ENCODE assay signal across 8 cellular contexts in the genomic region with DNA sequence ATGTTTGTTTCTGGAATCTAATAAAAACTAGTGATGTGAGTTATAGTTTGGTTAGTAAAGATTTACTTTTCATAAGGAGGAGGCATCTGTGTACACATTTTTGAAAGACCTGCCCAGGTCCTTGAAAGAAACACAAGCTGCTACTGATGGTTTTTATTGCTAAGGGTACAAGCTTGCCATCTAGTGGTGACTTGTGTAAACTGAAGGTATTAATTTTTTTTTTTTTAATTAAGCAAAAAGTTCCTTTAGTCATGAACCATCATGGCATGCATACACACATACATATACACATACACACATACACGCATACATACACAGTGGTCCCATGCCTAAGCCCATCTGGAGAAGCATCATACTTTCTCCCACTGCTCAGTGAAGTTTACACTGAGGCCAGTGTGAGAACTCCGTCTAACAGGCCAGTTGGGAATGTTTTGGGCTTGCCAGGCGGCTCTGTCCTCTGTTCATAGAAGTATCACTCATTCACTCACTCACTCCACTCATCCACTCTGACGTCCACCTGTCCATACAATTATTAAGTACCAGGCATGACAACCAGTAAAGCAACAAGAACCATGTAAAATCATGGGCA.
A peak's percentile ranks its signal among the peaks of the same experiment; 100 is the strongest.
DNase-seq lines count a peak whose midpoint lies in the region; ATAC-seq, FAIRE-seq and TF ChIP-seq lines count a peak whose summit lies in the region.

No MANE protein-coding gene starts in this region.

- intact Hi-C loops in kidney (cut with DNase I) = no loop called here

- H3K9ac ChIP-seq in kidney (ENCODE audit: low read length in 2 of 2) = no peak overlapping the region

- DNase-seq in NCI-H510A treated with DMSO at 0.1 percent for 48 hours (lab: John Stamatoyannopoulos, UW) = peak; percentile 35
- no peak for DNase-seq in NCI-H510A (lab: John Stamatoyannopoulos, UW)
- DNase-seq in NCI-H2029 treated with DMSO at 0.1 percent for 48 hours (lab: John Stamatoyannopoulos, UW) = peak; percentile 16
- peak; percentile 24 for DNase-seq in astrocyte of the cerebellum (ENCODE audit: low read depth)
- no peak for DNase-seq in kidney
- no peak for DNase-seq in UCSD-AML1 (lab: John Stamatoyannopoulos, UW; ENCODE audit: unreplicated experiment)
- no peak for DNase-seq in amygdala (lab: John Stamatoyannopoulos, UW)

- in situ Hi-C loops in astrocyte of the cerebellum (cut with HindIII; ENCODE audit: low sequenced_read_pairs) = no loop called here

- no peaks in the 10 kb centered on the region for H3K9me3 ChIP-seq in kidney (ENCODE audit: control insufficient read depth in 1 of 2, low read length in 2 of 2)

- FAIRE-seq in kidney (lab: Jason Lieb, UNC) = peak; percentile 78

- TF ChIP-seq CTCF in astrocyte of the cerebellum (IDR thresholded peaks at IDR 0.05; ENCODE audit: low read depth, low read length, missing control alignments) (peak; percentile 68), kidney (IDR thresholded peaks at IDR 0.05; ENCODE audit: borderline replicate concordance, extremely low read depth, insufficient read depth) (peak; percentile 43)

- H3K4me3 ChIP-seq in astrocyte of the cerebellum (ENCODE audit: low read depth, low read length) (no peak overlapping the region), kidney (ENCODE audit: low read length in 2 of 2) (no peak overlapping the region)

- no peak for ATAC-seq in GM18517 (IDR thresholded peaks at IDR 0.05; ENCODE audit: unreplicated experiment)

- no peak overlapping the region for H3K27ac ChIP-seq in kidney (ENCODE audit: low read depth in 2 of 2, low read length in 2 of 2)

- no peaks in the 10 kb centered on the region for H3K4me1 ChIP-seq in kidney (ENCODE audit: control insufficient read depth in 1 of 2, insufficient read depth in 1 of 2, low read depth in 1 of 2, low read length in 2 of 2)

- H3K36me3 ChIP-seq in kidney (ENCODE audit: control insufficient read depth in 1 of 2, insufficient read depth in 2 of 2, low read length in 2 of 2) = no peaks in the 10 kb centered on the region

Comparison
In these comparisons a context has a peak if more than half of its experiments do, and no peak if none do; other contexts are left out.
1. DNase-seq: peak in NCI-H510A treated with DMSO at 0.1 percent for 48 hours (single experiment), NCI-H2029 treated with DMSO at 0.1 percent for 48 hours (single experiment) and astrocyte of the cerebellum (single experiment); none in NCI-H510A (single experiment), kidney (single experiment), UCSD-AML1 (single experiment) and amygdala (0 of 56).